ENCODE assay signal across 10 cellular contexts in genomic region chr11:114283422-114283821, GRCh38.
"Had no signal": no experiment of that assay in that cellular context is flagged by ENCODE, and none has a peak within 500 bp of the region (broad histone marks: within the 10 kb centered on the region; RNA-seq: fewer than 3 reads in every experiment).

No MANE protein-coding gene starts in this region.

- H3K27me3 ChIP-seq: SJSA1 had no signal

- DNase-seq: KBM-7, MM.1S, NCI-H1436, NCI-H187, NCI-H446, NCI-H510A, NCI-H524 treated with DMSO at 0.1 percent for 48 hours, RPMI8226 had no signal

- H3K9me3 ChIP-seq: SJSA1 had no signal

- H3K36me3 ChIP-seq: SJSA1 had no signal

- H3K4me3 ChIP-seq: SJSA1, SK-N-MC had no signal

- H3K27ac ChIP-seq: SJSA1, SK-N-MC had no signal
